ENCODE assay signal across 18 cellular contexts in genomic region chr5:5065472-5065871, GRCh38.
"Had no signal": no experiment of that assay in that cellular context is flagged by ENCODE, and none has a peak within 500 bp of the region (broad histone marks: within the 10 kb centered on the region; RNA-seq: fewer than 3 reads in every experiment).

No MANE protein-coding gene starts in this region.

- H3K27me3 ChIP-seq: gastrocnemius medialis, left lung, neural progenitor cell, ovary, tibial artery, upper lobe of left lung, uterus had no signal

- H3K27ac ChIP-seq: gastrocnemius medialis, heart right ventricle, left lung, lower lobe of right lung, neural progenitor cell, ovary, tibial artery, upper lobe of left lung, uterus had no signal

- H3K9ac ChIP-seq: neural progenitor cell had no signal

- H3K36me3 ChIP-seq: gastrocnemius medialis, heart right ventricle, left lung, lower lobe of right lung, neural progenitor cell, ovary, tibial artery, upper lobe of left lung, uterus had no signal

- H2AFZ ChIP-seq: neural progenitor cell had no signal

- H3K4me1 ChIP-seq: gastrocnemius medialis, left lung, lower lobe of right lung, neural progenitor cell, upper lobe of left lung, uterus had no signal

- H3K9me3 ChIP-seq: gastrocnemius medialis, heart right ventricle, left lung, lower lobe of right lung, ovary, tibial artery, uterus had no signal

- ATAC-seq: esophagus mucosa, gastrocnemius medialis, heart right ventricle, left lung, lower lobe of right lung, natural killer cell, right cardiac atrium had no signal

- H3K4me3 ChIP-seq: gastrocnemius medialis, heart right ventricle, left lung, lower lobe of right lung, neural progenitor cell, ovary, tibial artery, upper lobe of left lung, uterus had no signal

- DNase-seq: cortex of kidney; effector memory CD4-positive, alpha-beta T cell; gastrocnemius medialis; heart right ventricle; islet precursor cell; left lung; lower lobe of right lung; natural killer cell; nucleus accumbens; ovary; right cardiac atrium; small intestine; stimulated activated CD4-positive, alpha-beta T cell treated with anti-CD3 and anti-CD28 coated beads, Interleukin-12 subunit alpha, Interleukin-12 subunit beta, amount 100 ng/mL, for 4 hours; tibial artery; upper lobe of left lung; uterus had no signal

- H3K4me2 ChIP-seq: neural progenitor cell had no signal
